In the genomic region with DNA sequence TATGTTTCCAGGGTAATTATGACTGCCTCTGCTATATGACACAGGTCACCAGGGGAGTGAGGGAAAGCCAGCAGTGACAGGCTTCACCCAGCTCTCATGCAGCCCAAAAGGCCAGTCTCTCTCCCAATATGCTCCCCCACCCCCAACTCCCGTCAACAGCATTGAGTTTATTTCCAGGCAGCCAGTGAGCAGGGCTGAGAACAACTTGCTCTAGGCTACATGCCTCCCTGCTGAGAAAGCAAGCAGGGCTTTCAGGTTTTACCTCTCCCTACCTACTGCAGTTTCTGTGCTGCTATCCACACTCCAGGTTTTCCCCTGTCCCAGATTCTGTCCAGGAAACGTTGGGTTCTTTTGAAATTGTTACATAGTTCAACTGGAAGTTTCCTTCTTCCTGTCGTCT, we compare ENCODE assay signal across 33 cellular contexts.
"Had no signal": no experiment of that assay in that cellular context is flagged by ENCODE, and none has a peak within 500 bp of the region (broad histone marks: within the 10 kb centered on the region; RNA-seq: fewer than 3 reads in every experiment).

No MANE protein-coding gene starts in this region.

- DNase-seq: activated CD4-positive, alpha-beta memory T cell treated with anti-CD3 and anti-CD28 coated beads, Interleukin-2, amount 10 ng/mL, durations not matched to agents 7 days and 5 days; activated CD4-positive, alpha-beta T cell treated with anti-CD3 and anti-CD28 coated beads for 1 hour; activated CD4-positive, alpha-beta T cell treated with anti-CD3 and anti-CD28 coated beads for 48 hours; activated CD4-positive, CD25-positive, alpha-beta regulatory T cell; activated CD8-positive, alpha-beta memory T cell treated with anti-CD3 and anti-CD28 coated beads for 24 hours; activated CD8-positive, alpha-beta memory T cell treated with anti-CD3 and anti-CD28 coated beads, Interleukin-2, amount 10 ng/mL, durations not matched to agents 7 days and 5 days; activated CD8-positive, alpha-beta memory T cell treated with anti-CD3 and anti-CD28 coated beads, Interleukin-2, amount 50 U/mL, for 48 hours; activated effector memory CD4-positive, alpha-beta T cell treated with Interleukin-2 at 50 U/mL for 16 hours; activated naive CD4-positive, alpha-beta T cell treated with anti-CD3 and anti-CD28 coated beads, Interleukin-2, amount 10 ng/mL, durations not matched to agents 7 days and 5 days; activated naive CD8-positive, alpha-beta T cell treated with anti-CD3 and anti-CD28 coated beads, Interleukin-2, amount 50 U/mL, for 24 hours; activated T-cell treated with anti-CD3 and anti-CD28 coated beads, Interleukin-2, amount 50 U/mL, for 48 hours; anterior cingulate cortex; caudate nucleus; Karpas-422; KBM-7; NCI-H1092; NCI-H1694; NCI-H1930; NCI-H2081 treated with DMSO at 0.1 percent for 48 hours; NCI-H2171 treated with DMSO at 0.1 percent for 48 hours; NCI-H2227 treated with DMSO at 0.1 percent for 48 hours; NCI-H524 treated with DMSO at 0.1 percent for 48 hours; NCI-H748 treated with DMSO at 0.1 percent for 48 hours; NK-92 treated with Interleukin-12 subunit alpha and Interleukin-12 subunit beta, amount 100 ng/mL, for 24 hours; PC-3; Peyer's patch; RPMI8226; SHP77 treated with DMSO at 0.1 percent for 48 hours; SW 1271; T-helper 1 cell; T-helper 2 cell; T-helper 9 cell had no signal

- H3K27ac ChIP-seq: Peyer's patch, VCaP had no signal

- H3K27me3 ChIP-seq: Peyer's patch had no signal

- H3K36me3 ChIP-seq: Peyer's patch had no signal

- H3K4me1 ChIP-seq: Peyer's patch had no signal

- H3K4me3 ChIP-seq: Peyer's patch had no signal
